Comparison of ENCODE assay signal across 10 cellular contexts in genomic region chr11:96229354-96229973, GRCh38.
DNase-seq lines count a peak whose midpoint lies in the region; ATAC-seq and TF ChIP-seq lines count a peak whose summit lies in the region.
"Had no signal": no experiment of that assay in that cellular context is flagged by ENCODE, and none has a peak within 500 bp of the region (broad histone marks: within the 10 kb centered on the region; RNA-seq: fewer than 3 reads in every experiment).

No MANE protein-coding gene starts in this region.

- H3K27me3 Mint-ChIP-seq in activated naive CD8-positive, alpha-beta T cell treated with anti-CD3 and anti-CD28 coated beads, Interleukin-2, amount 50 U/mL, for 24 hours, result no peaks in the 10 kb centered on the region
- no peaks in the 10 kb centered on the region for H3K27me3 Mint-ChIP-seq in H9 (ENCODE audit: low read depth)
- H3K27me3 Mint-ChIP-seq: naive B cell had no signal

- H3K56ac ChIP-seq in H9 (ENCODE audit: insufficient read length, low read depth, low read length), result no peak overlapping the region

- no peaks in the 10 kb centered on the region for H3K23me2 ChIP-seq in H9 (ENCODE audit: insufficient read length, low read depth, low read length, poor library complexity, severe bottlenecking)

- ATAC-seq in activated naive CD8-positive, alpha-beta T cell treated with anti-CD3 and anti-CD28 coated beads, Interleukin-2, amount 50 U/mL, for 24 hours, result peak; percentile 53
- ATAC-seq in HG03025 (IDR thresholded peaks at IDR 0.05; ENCODE audit: low FRiP score, unreplicated experiment), result no peak

- H3K36me3 Mint-ChIP-seq in activated naive CD8-positive, alpha-beta T cell treated with anti-CD3 and anti-CD28 coated beads, Interleukin-2, amount 50 U/mL, for 24 hours (ENCODE audit: low read depth), result peaks cover 13% of the 10 kb centered on the region
- H3K36me3 Mint-ChIP-seq in H9 (ENCODE audit: insufficient read depth in 1 of 3, low read depth in 3 of 3), result no peaks in the 10 kb centered on the region; a peak in 1 of 7 replicates

- H3K23ac ChIP-seq in H9 (ENCODE audit: insufficient read length, low read depth, low read length), result no peak overlapping the region

- WGBS in GM23248 (ENCODE audit: low coverage in 1 of 2, low lambda C conversion rate in 2 of 2, missing lambda C conversion rate in 2 of 2), 2 experiments, result 44 to 52% methylated on average over 2 of the region's 2 CpGs
- no CpG with 5 or more reads among the region's 2 CpGs for WGBS in H9 (ENCODE audit: extremely low coverage, insufficient read length, low lambda C conversion rate)

- no peak overlapping the region for H4K8ac ChIP-seq in H9 (replicated peaks; ENCODE audit: insufficient read length, low read depth, low read length)

- H3K27ac Mint-ChIP-seq in activated naive CD8-positive, alpha-beta T cell treated with anti-CD3 and anti-CD28 coated beads, Interleukin-2, amount 50 U/mL, for 24 hours, result peak overlapping the region; percentile 51
- H3K27ac Mint-ChIP-seq in H9, result no peak overlapping the region

- no peak overlapping the region for H3K4ac ChIP-seq in H9 (ENCODE audit: low read depth, low read length)

- H4K91ac ChIP-seq in H9 (ENCODE audit: insufficient read length, low read depth, low read length), result no peak overlapping the region

- H3K9ac ChIP-seq in GM23248 (peak overlapping the region; percentile 9; the same call in 1 of the 2 replicates), H9 (ENCODE audit: extremely low read depth, insufficient read length, low read length) (no peak overlapping the region)

- intact Hi-C loops in A673 (cut with micrococcal nuclease; ENCODE audit: unreplicated experiment), result no loop called here

- no peak overlapping the region for H2AFZ ChIP-seq in GM23248
- no peak overlapping the region for H2AFZ ChIP-seq in H9 (ENCODE audit: low read length)

- H2BK15ac ChIP-seq in H9 (ENCODE audit: low read depth, low read length), result no peak overlapping the region

- H3K4me3 ChIP-seq in A673 (ENCODE audit: low read depth, low read length, poor library complexity, severe bottlenecking) (no peak overlapping the region), GM23248 (0 out of 2 replicates have a peak overlapping the region, but pooled peaks have one; percentile 8), neutrophil (ENCODE audit: low read depth in 1 of 2, low read length in 1 of 2) (no peak overlapping the region)

- POLR2A ChIA-PET in A673 (lab: Charles Lee; ENCODE audit: low non-redundant PET), result interaction anchor here (0.6 kb wide), 1 partner anchor 48 kb away, joined by 13 read pairs; no protein-coding TSS in a partner anchor

- H3K27ac ChIP-seq in A673 (ENCODE audit: low read depth, low read length, poor library complexity, severe bottlenecking) (peak overlapping the region; percentile 37), GM23248 (peak overlapping the region; percentile 69), neutrophil (peak overlapping the region; percentile 88), H9 (ENCODE audit: insufficient read length, low read depth, low read length) (no peak overlapping the region)

- H3K79me2 ChIP-seq in GM23248 (ENCODE audit: insufficient read depth), result peaks cover 100% of the 10 kb centered on the region
- no peaks in the 10 kb centered on the region for H3K79me2 ChIP-seq in H9 (ENCODE audit: insufficient read depth, low read length)

- no peak overlapping the region for H2AK5ac ChIP-seq in H9 (ENCODE audit: insufficient read length, low read length)

- no peak overlapping the region for H4K5ac ChIP-seq in H9 (ENCODE audit: insufficient read length, low read depth, low read length)

- H4K20me1 ChIP-seq in GM23248 (ENCODE audit: insufficient read depth) (no peaks in the 10 kb centered on the region), H9 (ENCODE audit: control insufficient read depth, insufficient read depth, insufficient read length) (no peaks in the 10 kb centered on the region)

- H3K18ac ChIP-seq in H9 (ENCODE audit: insufficient read length, low read depth, low read length), result no peak overlapping the region

- H2BK120ac ChIP-seq in H9 (ENCODE audit: low read depth, low read length, poor library complexity, severe bottlenecking), result no peak overlapping the region

- no peak overlapping the region for H3T11ph ChIP-seq in H9 (ENCODE audit: low read length)

- no peaks in the 10 kb centered on the region for H3K9me3 Mint-ChIP-seq in activated naive CD8-positive, alpha-beta T cell treated with anti-CD3 and anti-CD28 coated beads, Interleukin-2, amount 50 U/mL, for 24 hours
- H3K9me3 Mint-ChIP-seq in H9, result no peaks in the 10 kb centered on the region

- H3K14ac ChIP-seq in H9 (ENCODE audit: insufficient read depth, low read length), result no peak overlapping the region

- peak overlapping the region; percentile 2 for H3K4me3 Mint-ChIP-seq in activated naive CD8-positive, alpha-beta T cell treated with anti-CD3 and anti-CD28 coated beads, Interleukin-2, amount 50 U/mL, for 24 hours
- H3K4me3 Mint-ChIP-seq in H9, result no peak overlapping the region

- peaks cover 52% of the 10 kb centered on the region for H3K4me1 ChIP-seq in A673 (ENCODE audit: insufficient read depth, low read length, poor library complexity, severe bottlenecking)
- peaks cover 50% of the 10 kb centered on the region for H3K4me1 ChIP-seq in GM23248 (ENCODE audit: insufficient read depth)
- H3K4me1 ChIP-seq in neutrophil (ENCODE audit: control insufficient read depth in 1 of 2, insufficient read depth in 1 of 2, low read depth in 1 of 2, low read length in 1 of 2), result peaks cover 44 to 45% of the 10 kb centered on the region in 2 experiments
- no peaks in the 10 kb centered on the region; the same call in 1 of the 2 replicates for H3K4me1 ChIP-seq in H9 (ENCODE audit: insufficient read depth, low read length)

- no peak overlapping the region for H2BK20ac ChIP-seq in H9 (ENCODE audit: low read depth, low read length, poor library complexity, severe bottlenecking)

- no peaks in the 10 kb centered on the region for H3K36me3 ChIP-seq in A673 (ENCODE audit: insufficient read depth, low read length, poor library complexity, severe bottlenecking)
- H3K36me3 ChIP-seq in GM23248 (ENCODE audit: low read depth), result no peaks in the 10 kb centered on the region
- no peaks in the 10 kb centered on the region for H3K36me3 ChIP-seq in neutrophil

- no peak overlapping the region for H2BK12ac ChIP-seq in H9 (ENCODE audit: insufficient read length, low read depth, low read length)

- peaks cover 50% of the 10 kb centered on the region for H3F3A ChIP-seq in GM23248 (ENCODE audit: insufficient read depth)

- no peak for TF ChIP-seq CTCF in A673 (conservative IDR thresholded peaks at IDR 0.05; ENCODE audit: low read depth, low read length)
- no peak for TF ChIP-seq CTCF in neutrophil (IDR thresholded peaks at IDR 0.05)
- no peak for TF ChIP-seq CTCF in H9 (conservative IDR thresholded peaks at IDR 0.05)

- in situ Hi-C loops in GM23248 (cut with MboI), result no loop called here

- peak overlapping the region; percentile 15 for H3K4me2 ChIP-seq in GM23248 (ENCODE audit: unreplicated experiment)
- no peak overlapping the region for H3K4me2 ChIP-seq in H9 (ENCODE audit: insufficient read depth, insufficient read length, low read length)

- BruUV-seq in A673 (replicated peaks; lab: Mats Ljungman, UMichigan), result no TSS peak

- no peaks in the 10 kb centered on the region for H3K9me2 ChIP-seq in GM23248 (ENCODE audit: insufficient read depth)

- no peaks in the 10 kb centered on the region for H3K79me1 ChIP-seq in H9 (ENCODE audit: insufficient read depth, low read depth, low read length, poor library complexity, severe bottlenecking)

- H3K27me3 ChIP-seq in A673 (replicated peaks; ENCODE audit: insufficient read depth, low read depth, low read length, poor library complexity) (no peaks in the 10 kb centered on the region), GM23248 (replicated peaks; ENCODE audit: insufficient read depth) (no peaks in the 10 kb centered on the region), neutrophil (no peaks in the 10 kb centered on the region), H9 (ENCODE audit: insufficient read depth, low read length) (no peaks in the 10 kb centered on the region)

- DNase-seq in A673 (ENCODE audit: low spot score), result no peak
- no peak for DNase-seq in GM23248
- no peak for DNase-seq in activated naive CD8-positive, alpha-beta T cell treated with anti-CD3 and anti-CD28 coated beads, Interleukin-2, amount 50 U/mL, for 24 hours
- no peak for DNase-seq in H9
- DNase-seq in cerebellar cortex (ENCODE audit: low spot score), result no peak
- no peak for DNase-seq in NCI-H1417 treated with DMSO at 0.1 percent for 48 hours (lab: John Stamatoyannopoulos, UW)
- DNase-seq: DMS79 treated with DMSO at 0.1 percent for 48 hours, naive B cell had no signal

- CTCF ChIA-PET in A673 (lab: Charles Lee), result interaction anchor here (0.6 to 0.7 kb wide), 2 partner anchors 16 to 1446 kb away, joined by 3 read pairs; no protein-coding TSS in a partner anchor

- no peak overlapping the region for H2BK5ac ChIP-seq in H9 (ENCODE audit: insufficient read length, low read length)

- H3K9me3 ChIP-seq in A673 (ENCODE audit: low read depth, low read length, poor library complexity, severe bottlenecking) (no peaks in the 10 kb centered on the region), GM23248 (ENCODE audit: low read depth) (no peaks in the 10 kb centered on the region), neutrophil (no peaks in the 10 kb centered on the region), H9 (ENCODE audit: control insufficient read depth, low read depth, low read length) (no peaks in the 10 kb centered on the region)

- peaks cover 76% of the 10 kb centered on the region for H3K4me1 Mint-ChIP-seq in activated naive CD8-positive, alpha-beta T cell treated with anti-CD3 and anti-CD28 coated beads, Interleukin-2, amount 50 U/mL, for 24 hours
- H3K4me1 Mint-ChIP-seq in H9, result peaks cover 3 to 7% of the 10 kb centered on the region in 2 experiments; a peak in 2 of 4 replicates
